Comparison of ENCODE assay signal across 18 cellular contexts in genomic region chr7:21214656-21215055, GRCh38.
DNase-seq lines count a peak whose midpoint lies in the region; ATAC-seq, FAIRE-seq and TF ChIP-seq lines count a peak whose summit lies in the region.
"Had no signal": no experiment of that assay in that cellular context is flagged by ENCODE, and none has a peak within 500 bp of the region (broad histone marks: within the 10 kb centered on the region; RNA-seq: fewer than 3 reads in every experiment).

No MANE protein-coding gene starts in this region.

- H3K27ac ChIP-seq in HepG2 (ENCODE audit: extremely low read length, insufficient read depth, low read length) (no peak overlapping the region), right lobe of liver (no peak overlapping the region)
- H3K27ac ChIP-seq: 22Rv1 had no signal

- H3K4me3 ChIP-seq in HepG2 (replicated peaks in 1 of 3; ENCODE audit: insufficient read depth in 1 of 3, low read depth in 2 of 3, low read length in 3 of 3) (no peak overlapping the region), right lobe of liver (no peak overlapping the region), Loucy (ENCODE audit: low read length, poor library complexity, severe bottlenecking) (no peak overlapping the region)

- in situ Hi-C loops in HepG2 (cut with HindIII; ENCODE audit: extremely low pct_ligation_motif_present, low pct_unique_long_range_greater_than_20kb): no loop called here

- H3K4me2 ChIP-seq in HepG2 (ENCODE audit: low read depth, low read length) (no peak overlapping the region), Loucy (ENCODE audit: low read depth, low read length, poor library complexity, severe bottlenecking) (peak overlapping the region; percentile 39)

- TF ChIP-seq CTCF in HepG2 (CRISPR knock-in tag; IDR thresholded peaks at IDR 0.05) (no peak), right lobe of liver (IDR thresholded peaks at IDR 0.05) (no peak), Loucy (conservative IDR thresholded peaks at IDR 0.05; ENCODE audit: low read length) (no peak)

- CTCF ChIA-PET in HepG2 (lab: Yijun Ruan, JAX; ENCODE audit: low intra/inter-chr PET ratio, low total read pairs): no interaction called here

- H3K27me3 ChIP-seq in HepG2 (ENCODE audit: control insufficient read depth in 1 of 2, insufficient read depth in 2 of 2, low read length in 2 of 2) (no peaks in the 10 kb centered on the region), right lobe of liver (no peaks in the 10 kb centered on the region), Loucy (ENCODE audit: insufficient read depth, low read length, poor library complexity, severe bottlenecking) (no peaks in the 10 kb centered on the region)

- H3K79me2 ChIP-seq in HepG2 (ENCODE audit: insufficient read depth, low read length) (no peaks in the 10 kb centered on the region), Loucy (ENCODE audit: insufficient read depth, low read length) (no peaks in the 10 kb centered on the region)

- POLR2A ChIA-PET in HepG2 (lab: Yijun Ruan, JAX): no interaction called here

- no peak for DNase-seq in HepG2 (ENCODE audit: low spot score)
- no peak for DNase-seq in right lobe of liver
- DNase-seq in frontal cortex (ENCODE audit: low spot score in 2 of 2): no peak
- DNase-seq in NCI-H2171 treated with DMSO at 0.1 percent for 48 hours (lab: John Stamatoyannopoulos, UW): no peak
- DNase-seq in NCI-H1105 treated with DMSO at 0.1 percent for 48 hours (lab: John Stamatoyannopoulos, UW): no peak
- no peak for DNase-seq in RCC 7860 (ENCODE audit: low spot score)
- DNase-seq: C1 segment of cervical spinal cord; Calu3; CD4-positive, alpha-beta memory T cell; COR-L47; DMS53; DMS79 treated with DMSO at 0.1 percent for 48 hours; GOT3; H7; HCEC 1CT had no signal

- no peak for ATAC-seq in HepG2
- no peak for ATAC-seq in right lobe of liver

- H4K20me1 ChIP-seq in HepG2 (ENCODE audit: insufficient read depth, low read length) (no peaks in the 10 kb centered on the region), Loucy (ENCODE audit: insufficient read depth, low read length, poor library complexity, severe bottlenecking) (no peaks in the 10 kb centered on the region)

- BruUV-seq in HepG2 (replicated peaks; lab: Mats Ljungman, UMichigan): no TSS peak

- H3K4me1 ChIP-seq in HepG2 (ENCODE audit: insufficient read depth, low read length) (no peaks in the 10 kb centered on the region), right lobe of liver (no peaks in the 10 kb centered on the region), Loucy (ENCODE audit: insufficient read depth, low read length, poor library complexity, severe bottlenecking) (peaks cover 11% of the 10 kb centered on the region)

- no peaks in the 10 kb centered on the region for H3K36me3 ChIP-seq in HepG2 (replicated peaks in 1 of 2; ENCODE audit: control insufficient read depth in 1 of 2, insufficient read depth in 2 of 2, low read length in 2 of 2)
- H3K36me3 ChIP-seq in right lobe of liver: no peaks in the 10 kb centered on the region
- no peaks in the 10 kb centered on the region for H3K36me3 ChIP-seq in Loucy (ENCODE audit: insufficient read depth, low read length)

- TF ChIP-seq POLR2A in HepG2 (IDR thresholded peaks at IDR 0.05; ENCODE audit: insufficient read depth in 1 of 2, low read depth in 2 of 2, low read length in 2 of 2): no peak
- TF ChIP-seq POLR2A in right lobe of liver (IDR thresholded peaks at IDR 0.05): no peak

- no peak overlapping the region for H2AFZ ChIP-seq in HepG2 (ENCODE audit: low read length)
- H2AFZ ChIP-seq in Loucy (ENCODE audit: low read length): peak overlapping the region; percentile 79; the same call in 1 of the 2 replicates

- FAIRE-seq in HepG2 (lab: Jason Lieb, UNC): no peak
- FAIRE-seq in frontal cortex (lab: Jason Lieb, UNC): peak; percentile 3
- FAIRE-seq in RCC 7860 (lab: Jason Lieb, UNC): no peak
- FAIRE-seq: GM12892 had no signal

- intact Hi-C loops in HepG2 (cut with micrococcal nuclease; ENCODE audit: unreplicated experiment) (no loop called here), right lobe of liver (cut with DNase I) (no loop called here)

- no peaks in the 10 kb centered on the region for H3K9me2 ChIP-seq in Loucy (replicated peaks; ENCODE audit: low read depth, low read length)

- no peaks in the 10 kb centered on the region for H3K9me3 ChIP-seq in HepG2 (ENCODE audit: low read length)
- no peaks in the 10 kb centered on the region for H3K9me3 ChIP-seq in right lobe of liver
- H3K9me3 ChIP-seq in Loucy (ENCODE audit: insufficient read depth, low read depth, low read length): no peaks in the 10 kb centered on the region

- no peak for TF ChIP-seq RAD21 in HepG2 (CRISPR knock-in tag; IDR thresholded peaks at IDR 0.05)

- H3F3A ChIP-seq in Loucy (ENCODE audit: low read depth): no peaks in the 10 kb centered on the region

- WGBS in HepG2 (ENCODE audit: low lambda C conversion rate): 0% methylated on average over 1 of the region's 1 CpG
- WGBS in right lobe of liver (ENCODE audit: insufficient coverage, low coverage, low lambda C conversion rate, missing lambda C conversion rate): 58% methylated on average over 1 of the region's 1 CpG

- TF ChIP-seq EP300 in HepG2 (IDR thresholded peaks at IDR 0.05; ENCODE audit: low read depth in 2 of 2, low read length in 2 of 2): no peak
- TF ChIP-seq EP300 in HepG2 (CRISPR knock-in tag; IDR thresholded peaks at IDR 0.05; ENCODE audit: borderline replicate concordance): no peak

- H3K9ac ChIP-seq in HepG2 (ENCODE audit: insufficient read depth, low read depth, low read length) (no peak overlapping the region), Loucy (ENCODE audit: low read depth, low read length, poor library complexity, severe bottlenecking) (no peak overlapping the region)

TF ChIP-seq in HepG2, 621 proteins besides CTCF, POLR2A, EP300 and RAD21:
- TF ChIP-seq MAFF (IDR thresholded peaks at IDR 0.05; ENCODE audit: low read depth, low read length) (peak; percentile 86), ZNF616 (CRISPR knock-in tag; IDR thresholded peaks at IDR 0.05; ENCODE audit: low read depth) (no peak), KLF6 (CRISPR knock-in tag; IDR thresholded peaks at IDR 0.05) (no peak), MAFK (conservative IDR thresholded peaks at IDR 0.05 in 1 of 2, IDR thresholded peaks at IDR 0.05 in 1 of 2; ENCODE audit: low read length in 2 of 2) (peak; percentile 77 to 92)
